ENCODE assay signal across 10 cellular contexts in genomic region chr1:218459450-218459849, GRCh38.
A peak's percentile ranks its signal among the peaks of the same experiment; 100 is the strongest.
DNase-seq lines count a peak whose midpoint lies in the region; ATAC-seq, FAIRE-seq and TF ChIP-seq lines count a peak whose summit lies in the region.
"Had no signal": no experiment of that assay in that cellular context is flagged by ENCODE, and none has a peak within 500 bp of the region (broad histone marks: within the 10 kb centered on the region; RNA-seq: fewer than 3 reads in every experiment).

No MANE protein-coding gene starts in this region.

- H2BK120ac ChIP-seq in H1 (replicated peaks; ENCODE audit: low read depth, low read length) = no peak overlapping the region

- no peak overlapping the region for H4K91ac ChIP-seq in H1 (replicated peaks; ENCODE audit: insufficient read length, low read length)

- DNase-seq in RPMI8226 = peak; percentile 89
- DNase-seq in H1 (ENCODE audit: low read depth in 1 of 2, low spot score in 2 of 2) = no peak
- DNase-seq in upper lobe of left lung = peak in 1 of 2 donors; percentile 54
- DNase-seq in NCI-H1694 (lab: John Stamatoyannopoulos, UW) = no peak
- DNase-seq: activated CD8-positive, alpha-beta T cell treated with anti-CD3 and anti-CD28 coated beads for 36 hours; DMS79 treated with DMSO at 0.1 percent for 48 hours; GOT3 had no signal

- H3K4me3 ChIP-seq in H1 (ENCODE audit: extremely low read depth in 1 of 4, insufficient read depth in 2 of 4, low read depth in 3 of 4, low read length in 4 of 4) = no peak overlapping the region; a peak in 1 of 8 replicates
- no peak overlapping the region for H3K4me3 ChIP-seq in muscle layer of colon (ENCODE audit: low read depth in 1 of 2, low read length in 2 of 2)
- no peak overlapping the region for H3K4me3 ChIP-seq in upper lobe of left lung

- ATAC-seq in upper lobe of left lung (ENCODE audit: low FRiP score in 2 of 2) = peak in 1 of 2 donors; percentile 72
- ATAC-seq in GM19328 (IDR thresholded peaks at IDR 0.05; ENCODE audit: unreplicated experiment) = no peak
- ATAC-seq in GM18868 (IDR thresholded peaks at IDR 0.05; ENCODE audit: unreplicated experiment) = no peak
- ATAC-seq: activated CD8-positive, alpha-beta T cell treated with anti-CD3 and anti-CD28 coated beads for 36 hours had no signal

- peak overlapping the region; percentile 75 for H2BK20ac ChIP-seq in H1 (ENCODE audit: low read length)

- no peaks in the 10 kb centered on the region for H4K20me1 ChIP-seq in H1 (replicated peaks in 1 of 2; ENCODE audit: control insufficient read depth in 1 of 2, insufficient read depth in 2 of 2, low read length in 2 of 2)

- H3K36me3 ChIP-seq in H1 (ENCODE audit: control insufficient read depth in 2 of 4, insufficient read depth in 4 of 4, low read length in 3 of 4) (no peaks in the 10 kb centered on the region), muscle layer of colon (ENCODE audit: insufficient read depth, low read length) (no peaks in the 10 kb centered on the region), upper lobe of left lung (no peaks in the 10 kb centered on the region)

- H3K79me2 ChIP-seq in H1 (ENCODE audit: control insufficient read depth in 1 of 2, insufficient read depth in 2 of 2, low read length in 2 of 2) = no peaks in the 10 kb centered on the region

- H3K4me1 ChIP-seq in H1 (replicated peaks in 1 of 4; ENCODE audit: control insufficient read depth in 3 of 4, insufficient read depth in 4 of 4, low read length in 3 of 4) (peaks cover 4 to 11% (median 9%) of the 10 kb centered on the region in 4 experiments; a peak in 5 of 7 replicates), muscle layer of colon (ENCODE audit: insufficient read depth, low read length) (peaks cover 40% of the 10 kb centered on the region), upper lobe of left lung (peaks cover 18 to 28% (median 19%) of the 10 kb centered on the region in 4 donors)

- CTCF ChIA-PET in H1 (lab: Charles Lee; ENCODE audit: partially characterized antibody) = interaction anchor here (1.1 to 1.2 kb wide), 2 partner anchors 9 to 158 kb away, joined by 3 to 6 read pairs; no protein-coding TSS in a partner anchor

- H3K23me2 ChIP-seq in H1 (ENCODE audit: low read depth, low read length) = no peaks in the 10 kb centered on the region

- H3K56ac ChIP-seq in H1 (replicated peaks; ENCODE audit: insufficient read length, low read depth, low read length) = no peak overlapping the region

- H3K27ac ChIP-seq in H1 (ENCODE audit: low read depth, low read length) (0 out of 2 replicates have a peak overlapping the region, but pooled peaks have one; percentile 30), muscle layer of colon (ENCODE audit: low read depth, low read length) (peak overlapping the region; percentile 43), upper lobe of left lung (peak overlapping the region; percentile 63 to 77 (median 76))

- TF ChIP-seq CTCF in H1 (IDR thresholded peaks at IDR 0.05; ENCODE audit: control extremely low read depth in 1 of 3, insufficient read depth in 1 of 3, low read depth in 1 of 3, low read length in 3 of 3) = no peak
- TF ChIP-seq CTCF in upper lobe of left lung (IDR thresholded peaks at IDR 0.05) = no peak

- no peak overlapping the region; the same call in 1 of the 2 replicates for H3K18ac ChIP-seq in H1 (ENCODE audit: extremely low read depth, low read length)

- H3K9me3 ChIP-seq in H1 (ENCODE audit: insufficient read depth in 2 of 2, low read depth in 1 of 2, low read length in 1 of 2) (no peaks in the 10 kb centered on the region), muscle layer of colon (ENCODE audit: low read length) (no peaks in the 10 kb centered on the region), upper lobe of left lung (no peaks in the 10 kb centered on the region)

- H2AFZ ChIP-seq in H1 (ENCODE audit: low read length) = no peak overlapping the region

- H3K14ac ChIP-seq in H1 (ENCODE audit: insufficient read length) = no peak overlapping the region

- FAIRE-seq in H1 (lab: Jason Lieb, UNC) = no peak

- H2BK12ac ChIP-seq in H1 (ENCODE audit: low read depth, low read length) = peak overlapping the region; percentile 96

- TF ChIP-seq EP300 in H1 (IDR thresholded peaks at IDR 0.05; ENCODE audit: borderline replicate concordance in 1 of 2, low read depth in 2 of 2, low read length in 2 of 2) (no peak), upper lobe of left lung (IDR thresholded peaks at IDR 0.05) (no peak)

- no peak overlapping the region for H4K8ac ChIP-seq in H1 (ENCODE audit: extremely low read depth, insufficient read depth, low read length)

- no peak overlapping the region for H2BK15ac ChIP-seq in H1 (ENCODE audit: low read length)

- TF ChIP-seq POLR2A in H1 (IDR thresholded peaks at IDR 0.05; ENCODE audit: control extremely low read depth in 1 of 2, low read depth in 2 of 2, low read length in 2 of 2) = no peak; a peak in 1 of 3 replicates
- no peak for TF ChIP-seq POLR2A in upper lobe of left lung (IDR thresholded peaks at IDR 0.05)

- no peak overlapping the region for H3K4ac ChIP-seq in H1 (replicated peaks; ENCODE audit: insufficient read length, low read depth, low read length)

- TF ChIP-seq RAD21 in H1 (IDR thresholded peaks at IDR 0.05 in 1 of 2, conservative IDR thresholded peaks at IDR 0.05 in 1 of 2; ENCODE audit: low read depth in 2 of 2, low read length in 2 of 2) = no peak

- no peak overlapping the region for H4K5ac ChIP-seq in H1 (ENCODE audit: insufficient read length, low read depth, low read length)

- H2BK5ac ChIP-seq in H1 (ENCODE audit: low read depth, low read length) = peak overlapping the region; percentile 31; the same call in 1 of the 2 replicates

- H3K79me1 ChIP-seq in H1 (ENCODE audit: low read depth, low read length) = no peaks in the 10 kb centered on the region

- 81% methylated on average over 8 of the region's 8 CpGs; no CpG with 5 or more reads in 1 of the 2 experiments for WGBS in H1 (ENCODE audit: extremely low coverage in 1 of 2, insufficient coverage in 1 of 2, insufficient read length in 1 of 2, insufficient replicate concordance in 2 of 2, low coverage in 1 of 2, low lambda C conversion rate in 2 of 2, missing lambda C conversion rate in 1 of 2), 2 experiments
- WGBS in upper lobe of left lung, 2 donors = 62 to 66% methylated on average over 8 of the region's 8 CpGs

- H3K4me2 ChIP-seq in H1 (ENCODE audit: insufficient read depth in 1 of 2, low read depth in 2 of 2, low read length in 2 of 2) = peak overlapping the region; percentile 9 to 56; a peak in 2 of 4 replicates

- H3K9ac ChIP-seq in H1 (replicated peaks in 1 of 4; ENCODE audit: extremely low read depth in 1 of 4, low read depth in 3 of 4, low read length in 3 of 4) (no peak overlapping the region), muscle layer of colon (ENCODE audit: low read length) (no peak overlapping the region)

- POLR2A ChIA-PET in H1 (lab: Charles Lee; ENCODE audit: partially characterized antibody) = interaction anchor here (0.8 to 1.9 kb wide), 4 partner anchors 17 to 114 kb away, joined by 3 to 8 read pairs (median 4); partner anchors contain the start of gene TGFB2

- 0 out of 2 replicates have a peak overlapping the region, but pooled peaks have one; percentile 41 for H2AK5ac ChIP-seq in H1 (ENCODE audit: low read depth, low read length)

- no peak overlapping the region for H3K23ac ChIP-seq in H1 (ENCODE audit: insufficient read length)

- no peaks in the 10 kb centered on the region for H3K27me3 ChIP-seq in H1 (replicated peaks in 1 of 4; ENCODE audit: control insufficient read depth in 3 of 4, extremely low read depth in 1 of 4, insufficient read depth in 3 of 4, low read length in 3 of 4)
- H3K27me3 ChIP-seq in muscle layer of colon (ENCODE audit: control insufficient read depth in 1 of 2, insufficient read depth in 2 of 2, low read length in 2 of 2) = no peaks in the 10 kb centered on the region
- no peaks in the 10 kb centered on the region for H3K27me3 ChIP-seq in upper lobe of left lung
